ENCODE assay signal across 13 cellular contexts in the genomic region with DNA sequence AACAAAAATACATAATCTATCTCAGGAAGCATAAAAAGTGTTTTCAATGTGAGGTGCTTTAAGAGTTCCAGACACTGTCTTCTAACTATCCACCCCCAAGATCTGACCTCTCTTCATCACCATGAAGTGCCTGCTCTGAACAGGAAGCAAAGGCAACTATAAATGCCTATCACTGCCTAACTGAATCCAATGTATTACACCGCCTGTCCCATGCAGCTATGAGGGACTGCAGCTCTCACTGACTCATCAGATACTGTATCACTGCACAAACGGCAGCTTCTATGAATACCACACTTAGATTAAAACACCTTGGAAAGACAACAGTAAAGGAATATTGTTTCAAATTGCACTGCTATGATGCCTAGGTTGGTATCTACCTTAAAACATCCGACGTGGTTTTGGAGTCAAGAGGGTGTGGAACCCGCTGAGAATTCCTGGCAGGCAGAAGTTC.
DNase-seq lines count a peak whose midpoint lies in the region; ATAC-seq and TF ChIP-seq lines count a peak whose summit lies in the region.
"Had no signal": no experiment of that assay in that cellular context is flagged by ENCODE, and none has a peak within 500 bp of the region (broad histone marks: within the 10 kb centered on the region; RNA-seq: fewer than 3 reads in every experiment).

No MANE protein-coding gene starts in this region.

- intact Hi-C loops in left lung (cut with DNase I) (no loop called here), gastrocnemius medialis (cut with DNase I; ENCODE audit: low total_unique reads) (no loop called here)

- H3K27me3 ChIP-seq in left lung: no peaks in the 10 kb centered on the region
- H3K27me3 ChIP-seq in gastrocnemius medialis: no peaks in the 10 kb centered on the region
- H3K27me3 ChIP-seq: testis had no signal

- H3K27ac ChIP-seq in left lung: no peak overlapping the region
- H3K27ac ChIP-seq in gastrocnemius medialis: no peak overlapping the region
- H3K27ac ChIP-seq: testis had no signal

- H3K4me1 ChIP-seq in left lung (no peaks in the 10 kb centered on the region), gastrocnemius medialis (no peaks in the 10 kb centered on the region)
- H3K4me1 ChIP-seq: testis had no signal

- TF ChIP-seq CTCF in astrocyte of the spinal cord (IDR thresholded peaks at IDR 0.05; ENCODE audit: low read depth, low read length) (no peak), left lung (IDR thresholded peaks at IDR 0.05) (no peak), gastrocnemius medialis (IDR thresholded peaks at IDR 0.05 in 4 of 5, conservative IDR thresholded peaks at IDR 0.05 in 1 of 5) (no peak)

- H3K36me3 ChIP-seq in left lung (peaks cover 0 to 86% of the 10 kb centered on the region in 2 donors), gastrocnemius medialis (peaks cover 0 to 70% of the 10 kb centered on the region in 2 donors)

- in situ Hi-C loops in astrocyte of the spinal cord (cut with HindIII; ENCODE audit: low sequenced_read_pairs): no loop called here
- in situ Hi-C loops in gastrocnemius medialis (cut with MboI; ENCODE audit: low sequenced_read_pairs in 4 of 4): no loop called here

- H3K4me3 ChIP-seq in astrocyte of the spinal cord (ENCODE audit: low read depth, low read length) (no peak overlapping the region), left lung (no peak overlapping the region), gastrocnemius medialis (no peak overlapping the region)
- H3K4me3 ChIP-seq: testis had no signal

- ATAC-seq in left lung (peak; percentile 43), gastrocnemius medialis (no peak), HG03469 (IDR thresholded peaks at IDR 0.05; ENCODE audit: unreplicated experiment) (no peak)
- ATAC-seq: right cardiac atrium had no signal

- DNase-seq in AG20443 (ENCODE audit: low spot score) (peak; percentile 49), HS-27A (ENCODE audit: low read depth) (peak; percentile 51), astrocyte of the spinal cord (ENCODE audit: low read depth, low spot score) (peak; percentile 74), left lung (no peak), cerebellar nuclear complex (lab: John Stamatoyannopoulos, UW) (no peak), gastrocnemius medialis (no peak), NCI-H526 treated with DMSO at 0.1 percent for 48 hours (lab: John Stamatoyannopoulos, UW) (no peak)
- DNase-seq: CD4-positive, alpha-beta memory T cell; immature natural killer cell; naive B cell; right cardiac atrium; testis had no signal

- no peak for TF ChIP-seq POLR2A in gastrocnemius medialis (IDR thresholded peaks at IDR 0.05)

- no peaks in the 10 kb centered on the region for H3K9me3 ChIP-seq in left lung
- no peaks in the 10 kb centered on the region for H3K9me3 ChIP-seq in gastrocnemius medialis
- H3K9me3 ChIP-seq: testis had no signal

Comparison
In these comparisons a context has a peak if more than half of its experiments do, and no peak if none do; other contexts are left out.
1. DNase-seq: peak in AG20443 (single experiment), HS-27A (single experiment) and astrocyte of the spinal cord (single experiment); none in left lung (0 of 2), cerebellar nuclear complex (0 of 2), gastrocnemius medialis (0 of 2) and NCI-H526 treated with DMSO at 0.1 percent for 48 hours (single experiment).